ENCODE assay signal across 14 cellular contexts in the genomic region with DNA sequence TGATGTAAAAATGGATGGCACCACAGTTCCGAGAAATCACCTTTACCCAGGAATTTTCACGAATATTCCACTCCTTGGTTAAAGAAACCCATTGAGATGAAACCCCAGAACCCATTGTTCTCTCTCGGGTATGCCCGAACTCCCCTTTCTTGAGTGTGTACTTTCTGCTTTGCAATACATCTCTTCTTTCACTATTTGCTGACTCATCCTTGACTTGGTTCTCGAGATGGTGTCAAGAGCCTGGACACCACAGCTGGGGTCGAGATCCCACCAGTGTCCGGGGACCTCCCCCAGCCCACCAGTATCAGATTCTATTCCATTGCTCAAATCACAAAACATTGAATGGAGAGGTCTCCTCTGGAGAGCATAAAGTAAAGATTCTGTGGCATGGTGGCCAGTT. TPM values are rescaled to one million over a fixed set of nuclear protein-coding genes. Genes with fewer than 3 reads are reported as not detected.
"Had no signal": no experiment of that assay in that cellular context is flagged by ENCODE, and none has a peak within 500 bp of the region (broad histone marks: within the 10 kb centered on the region; RNA-seq: fewer than 3 reads in every experiment).

No MANE protein-coding gene starts in this region.

RNA-seq across cellular contexts. Expression of gene PPIAL4F, which starts 30.5 kb away (rescaled TPM):
- total RNA-seq: activated CD4-positive, alpha-beta memory T cell treated with anti-CD3 and anti-CD28 coated beads, Interleukin-2, amount 10 ng/mL, durations not matched to agents 7 days and 5 days; bronchial epithelial cell; dermis blood vessel endothelial cell; esophagus muscularis mucosa; foreskin keratinocyte; heart right ventricle; kidney epithelial cell; lower leg skin; naive thymus-derived CD8-positive, alpha-beta T cell; pulmonary artery endothelial cell; right atrium auricular region; smooth muscle cell; tibial nerve; ureter had no signal
- polyA plus RNA-seq: foreskin keratinocyte; heart right ventricle; naive thymus-derived CD8-positive, alpha-beta T cell; smooth muscle cell had no signal
